11 cellular contexts compared by ENCODE assay signal in genomic region chr20:38081575-38081974, GRCh38.
"Had no signal": no experiment of that assay in that cellular context is flagged by ENCODE, and none has a peak within 500 bp of the region (broad histone marks: within the 10 kb centered on the region; RNA-seq: fewer than 3 reads in every experiment).

No MANE protein-coding gene starts in this region.

- H3K27me3 ChIP-seq: hepatocyte, right atrium auricular region had no signal

- H3K9me3 ChIP-seq: right atrium auricular region had no signal

- H3K4me3 ChIP-seq: hepatocyte, right atrium auricular region had no signal

- H3K4me3 Mint-ChIP-seq: activated CD8-positive, alpha-beta T cell treated with anti-CD3 and anti-CD28 coated beads, Interleukin-2, amount 10 ng/mL, durations not matched to agents 7 days and 5 days; activated T-helper 17 cell treated with anti-CD3 and anti-CD28 coated beads, Interleukin-2, amount 50 U/mL, for 72 hours had no signal

- ATAC-seq: activated CD8-positive, alpha-beta T cell treated with anti-CD3 and anti-CD28 coated beads, Interleukin-2, amount 10 ng/mL, durations not matched to agents 7 days and 5 days; activated T-helper 17 cell treated with anti-CD3 and anti-CD28 coated beads, Interleukin-2, amount 50 U/mL, for 72 hours; left ventricle myocardium superior; stimulated activated naive CD8-positive, alpha-beta T cell treated with anti-CD3 and anti-CD28 coated beads, Interleukin-15, Interleukin-2, amounts not matched to agents 100 U/mL and 50 U/mL, for 24 hours had no signal

- H3K27ac Mint-ChIP-seq: activated CD8-positive, alpha-beta T cell treated with anti-CD3 and anti-CD28 coated beads, Interleukin-2, amount 10 ng/mL, durations not matched to agents 7 days and 5 days; activated T-helper 17 cell treated with anti-CD3 and anti-CD28 coated beads, Interleukin-2, amount 50 U/mL, for 72 hours had no signal

- DNase-seq: activated CD4-positive, alpha-beta T cell treated with anti-CD3 and anti-CD28 coated beads for 4 hours; activated CD8-positive, alpha-beta T cell treated with anti-CD3 and anti-CD28 coated beads, Interleukin-2, amount 10 ng/mL, durations not matched to agents 7 days and 5 days; activated naive CD4-positive, alpha-beta T cell treated with anti-CD3 and anti-CD28 coated beads, Interleukin-2, amount 50 U/mL, for 16 hours; amygdala; kidney; left ventricle myocardium superior; stimulated activated naive CD8-positive, alpha-beta T cell treated with anti-CD3 and anti-CD28 coated beads, Interleukin-15, Interleukin-2, amounts not matched to agents 100 U/mL and 50 U/mL, for 24 hours; T1000 had no signal

- H3K27me3 Mint-ChIP-seq: activated T-helper 17 cell treated with anti-CD3 and anti-CD28 coated beads, Interleukin-2, amount 50 U/mL, for 72 hours had no signal
